In genomic region chr5:67192719-67193464, GRCh38 we compare ENCODE assay signal across 13 cellular contexts. TPM values are rescaled to one million over a fixed set of nuclear protein-coding genes. Genes with fewer than 3 reads are reported as not detected.
DNase-seq lines count a peak whose midpoint lies in the region; ATAC-seq and TF ChIP-seq lines count a peak whose summit lies in the region.
"Had no signal": no experiment of that assay in that cellular context is flagged by ENCODE, and none has a peak within 500 bp of the region (broad histone marks: within the 10 kb centered on the region; RNA-seq: fewer than 3 reads in every experiment).

No MANE protein-coding gene starts in this region.

- H3K4me3 ChIP-seq in esophagus muscularis mucosa (no peak overlapping the region), spleen (peak overlapping the region; percentile 12 to 77 (median 46))

- no peak for TF ChIP-seq EP300 in esophagus muscularis mucosa (IDR thresholded peaks at IDR 0.05)

- peaks cover 0 to 23% (median 18%) of the 10 kb centered on the region in 4 donors for H3K4me1 ChIP-seq in esophagus muscularis mucosa
- H3K4me1 ChIP-seq in spleen = peaks cover 11 to 97% (median 71%) of the 10 kb centered on the region in 6 donors

- H3K36me3 Mint-ChIP-seq in activated T-helper 17 cell treated with anti-CD3 and anti-CD28 coated beads, Interleukin-2, amount 50 U/mL, for 72 hours (ENCODE audit: low read depth) = no peaks in the 10 kb centered on the region

- peaks cover 39% of the 10 kb centered on the region for H3K4me1 Mint-ChIP-seq in activated T-helper 17 cell treated with anti-CD3 and anti-CD28 coated beads, Interleukin-2, amount 50 U/mL, for 72 hours

- ATAC-seq in GM18907 (IDR thresholded peaks at IDR 0.05; ENCODE audit: unreplicated experiment) (peak; percentile 33), HG03439 (IDR thresholded peaks at IDR 0.05; ENCODE audit: unreplicated experiment) (no peak)
- no peak for ATAC-seq in activated T-helper 17 cell treated with anti-CD3 and anti-CD28 coated beads, Interleukin-2, amount 50 U/mL, for 72 hours (replicated peaks)
- ATAC-seq: Panc1 had no signal

- WGBS in esophagus muscularis mucosa = 58% methylated on average over 9 of the region's 9 CpGs
- 45 to 58% (median 55%) methylated on average over 9 of the region's 9 CpGs for WGBS in spleen, 5 donors

- no peak overlapping the region for H3K4me3 Mint-ChIP-seq in activated T-helper 17 cell treated with anti-CD3 and anti-CD28 coated beads, Interleukin-2, amount 50 U/mL, for 72 hours

- TF ChIP-seq CTCF in esophagus muscularis mucosa (IDR thresholded peaks at IDR 0.05) = no peak
- TF ChIP-seq CTCF in spleen (IDR thresholded peaks at IDR 0.05 in 8 of 11, conservative IDR thresholded peaks at IDR 0.05 in 3 of 11) = no peak

- no peaks in the 10 kb centered on the region for H3K36me3 ChIP-seq in esophagus muscularis mucosa
- H3K36me3 ChIP-seq in spleen = peaks cover 0 to 20% (median 0%) of the 10 kb centered on the region in 6 donors

- no peak for TF ChIP-seq POLR2A in esophagus muscularis mucosa (IDR thresholded peaks at IDR 0.05; ENCODE audit: low read depth)
- no peak for TF ChIP-seq POLR2A in spleen (IDR thresholded peaks at IDR 0.05)

- H3K27ac Mint-ChIP-seq in activated T-helper 17 cell treated with anti-CD3 and anti-CD28 coated beads, Interleukin-2, amount 50 U/mL, for 72 hours = no peak overlapping the region

- no peaks in the 10 kb centered on the region for H3K9me3 ChIP-seq in esophagus muscularis mucosa
- peaks cover 0 to 6% (median 0%) of the 10 kb centered on the region in 8 donors for H3K9me3 ChIP-seq in spleen

- H3K9me3 Mint-ChIP-seq in activated T-helper 17 cell treated with anti-CD3 and anti-CD28 coated beads, Interleukin-2, amount 50 U/mL, for 72 hours = peaks cover 4% of the 10 kb centered on the region

- peak; percentile 56 for DNase-seq in NAMALWA (ENCODE audit: low spot score)
- DNase-seq in esophagus muscularis mucosa (ENCODE audit: extremely low spot score) = no peak
- no peak for DNase-seq in spleen
- no peak for DNase-seq in DMS79 (lab: John Stamatoyannopoulos, UW)
- no peak for DNase-seq in RPMI8226
- DNase-seq: activated CD4-positive, alpha-beta T cell treated with anti-CD3 and anti-CD28 coated beads, Interleukin-2, amount 50 U/mL, for 1 hour; DND-41; KG1; stimulated activated CD4-positive, alpha-beta T cell treated with anti-CD3 and anti-CD28 coated beads, Interleukin-4, amount 100 ng/mL, for 4 hours had no signal

- H3K27me3 Mint-ChIP-seq in activated T-helper 17 cell treated with anti-CD3 and anti-CD28 coated beads, Interleukin-2, amount 50 U/mL, for 72 hours = no peaks in the 10 kb centered on the region

- H3K27ac ChIP-seq in esophagus muscularis mucosa (replicated peaks in 1 of 4) (peak overlapping the region in 3 of 4 donors; percentile 11 to 44 (median 17)), spleen (peak overlapping the region; percentile 3 to 88 (median 78))

- intact Hi-C loops in esophagus muscularis mucosa (cut with DNase I) (no loop called here), spleen (cut with DNase I; ENCODE audit: low total_unique reads) (no loop called here)

- H3K27me3 ChIP-seq in esophagus muscularis mucosa = no peaks in the 10 kb centered on the region
- H3K27me3 ChIP-seq in spleen (replicated peaks in 1 of 7) = no peaks in the 10 kb centered on the region

RNA-seq across cellular contexts. Expression of gene CD180, which starts 3.7 kb away (rescaled TPM):
- total RNA-seq in esophagus muscularis mucosa (1 to 10 TPM in 1 of 4 donors, under 1 TPM in 3; 0.42 to 1.8 (median 0.67) TPM), spleen (10 to 100 TPM; 20.6 to 39.2 (median 27.4) TPM)
- polyA plus RNA-seq in spleen = 10 to 100 TPM; 11.6 to 17.9 (median 14.6) TPM
- total RNA-seq in activated T-helper 17 cell treated with anti-CD3 and anti-CD28 coated beads, Interleukin-2, amount 50 U/mL, for 72 hours = under 1 TPM; 0.08 to 0.80 TPM

Comparison
In these comparisons a context has a peak if more than half of its experiments do, and no peak if none do; other contexts are left out.
1. H3K4me3 ChIP-seq: peak in spleen (8 of 8); none in esophagus muscularis mucosa (0 of 4).
2. RNA of gene CD180, which starts 3.7 kb away (total RNA-seq): 20.6 to 39.2 TPM in spleen; 0.08 to 0.80 TPM in activated T-helper 17 cell treated with anti-CD3 and anti-CD28 coated beads, Interleukin-2, amount 50 U/mL, for 72 hours and 0.42 to 1.8 TPM in esophagus muscularis mucosa; every median in the first group is over 4 times any median in the second.